10 cellular contexts compared by ENCODE assay signal in genomic region chr6:85403331-85404015, GRCh38. TPM values are rescaled to one million over a fixed set of nuclear protein-coding genes. Genes with fewer than 3 reads are reported as not detected.
DNase-seq lines count a peak whose midpoint lies in the region; ATAC-seq and TF ChIP-seq lines count a peak whose summit lies in the region.
"Had no signal": no experiment of that assay in that cellular context is flagged by ENCODE, and none has a peak within 500 bp of the region (broad histone marks: within the 10 kb centered on the region; RNA-seq: fewer than 3 reads in every experiment).

No MANE protein-coding gene starts in this region.

- peak overlapping the region in 4 of 11 experiments; percentile 44 to 56 (median 46); a peak in 7 of 22 replicates for H3K9ac ChIP-seq in BLaER1 treated with 17β-estradiol and CSF1 and Interleukin-3, amounts not matched to agents 10 nM and 100 nM
- peak overlapping the region in 1 of 2 donors; percentile 51 for H3K9ac ChIP-seq in mucosa of rectum (ENCODE audit: low read depth in 1 of 2, low read length in 2 of 2)

- peak overlapping the region; percentile 96 for H3K27ac Mint-ChIP-seq in chondrocyte (ENCODE audit: unreplicated experiment)

- no peak for TF ChIP-seq CTCF in chondrocyte (IDR thresholded peaks at IDR 0.05)

- no peaks in the 10 kb centered on the region for H3K36me3 Mint-ChIP-seq in chondrocyte (ENCODE audit: low read depth)

- peak overlapping the region in 7 of 11 experiments; percentile 48 to 72 (median 70); a peak in 15 of 22 replicates for H3K27ac ChIP-seq in BLaER1 treated with 17β-estradiol and CSF1 and Interleukin-3, amounts not matched to agents 10 nM and 100 nM
- H3K27ac ChIP-seq in mucosa of rectum (ENCODE audit: low read depth in 2 of 2, low read length in 2 of 2), result peak overlapping the region; percentile 85 to 90

- H4K20me1 ChIP-seq in BLaER1 treated with 17β-estradiol and CSF1 and Interleukin-3, amounts not matched to agents 10 nM and 100 nM, result no peaks in the 10 kb centered on the region

- H3K27me3 ChIP-seq in BLaER1 treated with 17β-estradiol and CSF1 and Interleukin-3, amounts not matched to agents 10 nM and 100 nM, result no peaks in the 10 kb centered on the region
- no peaks in the 10 kb centered on the region for H3K27me3 ChIP-seq in mucosa of rectum (ENCODE audit: control insufficient read depth in 2 of 2, insufficient read depth in 2 of 2, low read length in 2 of 2)
- H3K27me3 ChIP-seq: thyroid gland had no signal

- H3K9me3 Mint-ChIP-seq in chondrocyte (ENCODE audit: low read depth), result no peaks in the 10 kb centered on the region

- ATAC-seq in left lobe of liver (no peak), HG03045 (IDR thresholded peaks at IDR 0.05; ENCODE audit: unreplicated experiment) (no peak), HG02623 (IDR thresholded peaks at IDR 0.05; ENCODE audit: unreplicated experiment) (no peak)
- ATAC-seq: K562 had no signal

- 0 out of 20 replicates have a peak overlapping the region, but pooled peaks of 1 of the 10 experiments have one; percentile 11 for H3K4me3 ChIP-seq in BLaER1 treated with 17β-estradiol and CSF1 and Interleukin-3, amounts not matched to agents 10 nM and 100 nM
- peak overlapping the region in 1 of 2 donors; percentile 11 for H3K4me3 ChIP-seq in mucosa of rectum (ENCODE audit: low read length in 2 of 2)
- H3K4me3 ChIP-seq: K562, thyroid gland had no signal

- H3K4me1 Mint-ChIP-seq in chondrocyte (ENCODE audit: low read depth), result peaks cover 84% of the 10 kb centered on the region

- H3K4me1 ChIP-seq in BLaER1 treated with 17β-estradiol and CSF1 and Interleukin-3, amounts not matched to agents 10 nM and 100 nM, result peaks cover 19 to 55% (median 41%) of the 10 kb centered on the region in 10 experiments
- peaks cover 24 to 51% of the 10 kb centered on the region in 2 donors for H3K4me1 ChIP-seq in mucosa of rectum (ENCODE audit: control insufficient read depth in 2 of 2, insufficient read depth in 2 of 2, low read length in 2 of 2)

- H3K36me3 ChIP-seq in BLaER1 treated with 17β-estradiol and CSF1 and Interleukin-3, amounts not matched to agents 10 nM and 100 nM, result no peaks in the 10 kb centered on the region
- H3K36me3 ChIP-seq in mucosa of rectum (ENCODE audit: control insufficient read depth in 2 of 2, insufficient read depth in 2 of 2, low read length in 2 of 2), result no peaks in the 10 kb centered on the region
- H3K36me3 ChIP-seq: thyroid gland had no signal

- no peaks in the 10 kb centered on the region for H3K27me3 Mint-ChIP-seq in chondrocyte (ENCODE audit: low read depth)

- no peaks in the 10 kb centered on the region for H3K9me3 ChIP-seq in BLaER1 treated with 17β-estradiol and CSF1 and Interleukin-3, amounts not matched to agents 10 nM and 100 nM (replicated peaks in 1 of 11)
- no peaks in the 10 kb centered on the region for H3K9me3 ChIP-seq in mucosa of rectum (ENCODE audit: control insufficient read depth in 2 of 2, low read length in 2 of 2)
- H3K9me3 ChIP-seq: thyroid gland had no signal

- peak; percentile 28 to 46 for DNase-seq in Kasumi-1 (lab: John Stamatoyannopoulos, UW)
- no peak for DNase-seq in chondrocyte (ENCODE audit: low spot score)
- DNase-seq in left lobe of liver (ENCODE audit: low spot score), result no peak
- DNase-seq in NCI-H1694 (lab: John Stamatoyannopoulos, UW), result no peak
- DNase-seq: thyroid gland had no signal

- H3K4me2 ChIP-seq in BLaER1 treated with 17β-estradiol and CSF1 and Interleukin-3, amounts not matched to agents 10 nM and 100 nM, result peak overlapping the region; percentile 25 to 76 (median 65); a peak in 20 of 22 replicates

- peak overlapping the region; percentile 29 for H3K4me3 Mint-ChIP-seq in chondrocyte (ENCODE audit: unreplicated experiment)

RNA-seq across cellular contexts. Expression of gene NT5E, which starts 46.4 kb away (rescaled TPM):
- total RNA-seq in chondrocyte (43.1 to 49.0 TPM (median 48.7 TPM) in 3 replicates), left lobe of liver (29.9 TPM)

Comparison
In these comparisons a context has a peak if more than half of its experiments do, and no peak if none do; other contexts are left out.
1. DNase-seq: peak in Kasumi-1 (2 of 2); none in chondrocyte (single experiment), left lobe of liver (single experiment) and NCI-H1694 (single experiment).